19 cellular contexts compared by ENCODE assay signal in genomic region chr21:34806423-34806822, GRCh38.
A peak's percentile ranks its signal among the peaks of the same experiment; 100 is the strongest.
DNase-seq lines count a peak whose midpoint lies in the region; ATAC-seq and TF ChIP-seq lines count a peak whose summit lies in the region.
"Had no signal": no experiment of that assay in that cellular context is flagged by ENCODE, and none has a peak within 500 bp of the region (broad histone marks: within the 10 kb centered on the region; RNA-seq: fewer than 3 reads in every experiment).

No MANE protein-coding gene starts in this region.

- peaks cover 52% of the 10 kb centered on the region for H3K36me3 Mint-ChIP-seq in activated CD4-positive, alpha-beta memory T cell treated with anti-CD3 and anti-CD28 coated beads for 36 hours
- peaks cover 65% of the 10 kb centered on the region for H3K36me3 Mint-ChIP-seq in activated CD4-positive, alpha-beta memory T cell treated with anti-CD3 and anti-CD28 coated beads, Interleukin-2, amount 10 ng/mL, durations not matched to agents 7 days and 5 days (ENCODE audit: low read depth)
- H3K36me3 Mint-ChIP-seq in CD4-positive, alpha-beta memory T cell: peaks cover 7 to 66% of the 10 kb centered on the region in 2 donors
- H3K36me3 Mint-ChIP-seq in activated T-helper 1 cell treated with anti-CD3 and anti-CD28 coated beads, Interleukin-12 subunit alpha, Interleukin-12 subunit beta, Interleukin-2, Interleukin-4 antibody, amounts not matched to agents 30 ng/mL and 10 ng/mL and 1 ng/mL, durations not matched to agents 14 hours and 24 hours and 36 hours (ENCODE audit: low read depth): peaks cover 51% of the 10 kb centered on the region
- H3K36me3 Mint-ChIP-seq in naive thymus-derived CD4-positive, alpha-beta T cell: peaks cover 4 to 68% (median 34%) of the 10 kb centered on the region in 5 donors

- H3K9me3 ChIP-seq in CD4-positive, alpha-beta memory T cell (ENCODE audit: control insufficient read depth in 1 of 2, low read length in 2 of 2): no peaks in the 10 kb centered on the region
- no peaks in the 10 kb centered on the region for H3K9me3 ChIP-seq in naive thymus-derived CD4-positive, alpha-beta T cell (ENCODE audit: control insufficient read depth in 2 of 3, low read length in 3 of 3)
- peaks cover 0 to 26% (median 4%) of the 10 kb centered on the region in 4 donors for H3K9me3 ChIP-seq in tibial nerve
- H3K9me3 ChIP-seq: neutrophil had no signal

- H3K27ac Mint-ChIP-seq in activated CD4-positive, alpha-beta memory T cell treated with anti-CD3 and anti-CD28 coated beads for 36 hours: peak overlapping the region; percentile 16
- no peak overlapping the region for H3K27ac Mint-ChIP-seq in activated CD4-positive, alpha-beta memory T cell treated with anti-CD3 and anti-CD28 coated beads, Interleukin-2, amount 10 ng/mL, durations not matched to agents 7 days and 5 days
- peak overlapping the region in 6 of 7 donors; percentile 31 to 99 (median 84) for H3K27ac Mint-ChIP-seq in CD4-positive, alpha-beta memory T cell
- peak overlapping the region; percentile 20 for H3K27ac Mint-ChIP-seq in activated T-helper 1 cell treated with anti-CD3 and anti-CD28 coated beads, Interleukin-12 subunit alpha, Interleukin-12 subunit beta, Interleukin-2, Interleukin-4 antibody, amounts not matched to agents 30 ng/mL and 10 ng/mL and 1 ng/mL, durations not matched to agents 14 hours and 24 hours and 36 hours
- H3K27ac Mint-ChIP-seq in naive thymus-derived CD4-positive, alpha-beta T cell: peak overlapping the region in 6 of 9 donors; percentile 19 to 91 (median 81)

- no peak overlapping the region for H3K4me3 ChIP-seq in CD4-positive, alpha-beta memory T cell (ENCODE audit: low read length in 2 of 2)
- H3K4me3 ChIP-seq in naive thymus-derived CD4-positive, alpha-beta T cell (ENCODE audit: low read length): no peak overlapping the region
- H3K4me3 ChIP-seq in tibial nerve: no peak overlapping the region
- H3K4me3 ChIP-seq in lower leg skin (ENCODE audit: low read depth, poor library complexity, severe bottlenecking): no peak overlapping the region

- intact Hi-C loops in activated CD4-positive, alpha-beta memory T cell treated with anti-CD3 and anti-CD28 coated beads for 36 hours (cut with micrococcal nuclease): loop anchor here (2.0 to 5.0 kb wide), 5 partner anchors 40 to 596 kb away; no protein-coding TSS in a partner anchor
- intact Hi-C loops in CD4-positive, alpha-beta memory T cell (cut with micrococcal nuclease): loop anchor here (5.0 kb wide), 1 partner anchor 241 kb away; the partner anchor contains the start of gene RUNX1
- intact Hi-C loops in activated T-helper 1 cell treated with anti-CD3 and anti-CD28 coated beads, Interleukin-12 subunit alpha, Interleukin-12 subunit beta, Interleukin-2, Interleukin-4 antibody, amounts not matched to agents 30 ng/mL and 10 ng/mL and 1 ng/mL, durations not matched to agents 14 hours and 24 hours and 36 hours (cut with micrococcal nuclease): loop anchor here (2.0 to 5.0 kb wide), 5 partner anchors 38 to 331 kb away; no protein-coding TSS in a partner anchor
- intact Hi-C loops in naive thymus-derived CD4-positive, alpha-beta T cell (cut with micrococcal nuclease): loop anchor here in 1 of 2 donors (2.0 to 10.0 kb wide), 4 partner anchors 41 to 416 kb away; partner anchors contain the start of gene RUNX1
- intact Hi-C loops in lower leg skin (cut with DNase I; ENCODE audit: low total_unique reads): no loop called here

- peaks cover 47% of the 10 kb centered on the region for H3K4me1 ChIP-seq in CD4-positive, alpha-beta memory T cell (ENCODE audit: insufficient read depth, low read length)
- H3K4me1 ChIP-seq in naive thymus-derived CD4-positive, alpha-beta T cell (ENCODE audit: control insufficient read depth in 2 of 2, insufficient read depth in 2 of 2, low read length in 2 of 2): peaks cover 17 to 40% of the 10 kb centered on the region in 2 donors
- H3K4me1 ChIP-seq in tibial nerve: peaks cover 0 to 18% (median 0%) of the 10 kb centered on the region in 4 donors

- H3K9me3 Mint-ChIP-seq in activated CD4-positive, alpha-beta memory T cell treated with anti-CD3 and anti-CD28 coated beads for 36 hours: no peaks in the 10 kb centered on the region
- no peaks in the 10 kb centered on the region for H3K9me3 Mint-ChIP-seq in activated CD4-positive, alpha-beta memory T cell treated with anti-CD3 and anti-CD28 coated beads, Interleukin-2, amount 10 ng/mL, durations not matched to agents 7 days and 5 days
- H3K9me3 Mint-ChIP-seq in CD4-positive, alpha-beta memory T cell: peaks cover 0 to 3% (median 0%) of the 10 kb centered on the region in 8 donors
- no peaks in the 10 kb centered on the region for H3K9me3 Mint-ChIP-seq in activated T-helper 1 cell treated with anti-CD3 and anti-CD28 coated beads, Interleukin-12 subunit alpha, Interleukin-12 subunit beta, Interleukin-2, Interleukin-4 antibody, amounts not matched to agents 30 ng/mL and 10 ng/mL and 1 ng/mL, durations not matched to agents 14 hours and 24 hours and 36 hours
- peaks cover 0 to 7% (median 0%) of the 10 kb centered on the region in 11 donors for H3K9me3 Mint-ChIP-seq in naive thymus-derived CD4-positive, alpha-beta T cell

- CTCF ChIA-PET in activated CD4-positive, alpha-beta memory T cell treated with anti-CD3 and anti-CD28 coated beads for 36 hours (lab: Charles Lee): no interaction called here
- CTCF ChIA-PET in activated CD4-positive, alpha-beta memory T cell treated with anti-CD3 and anti-CD28 coated beads, Interleukin-2, amount 10 ng/mL, durations not matched to agents 7 days and 5 days (lab: Charles Lee): interaction anchor here (1.5 to 1.9 kb wide), 2 partner anchors 82 to 83 kb away, joined by 4 read pairs; no protein-coding TSS in a partner anchor
- CTCF ChIA-PET in CD4-positive, alpha-beta memory T cell (lab: Charles Lee; ENCODE audit: partially characterized antibody): no interaction called here
- CTCF ChIA-PET in naive thymus-derived CD4-positive, alpha-beta T cell (lab: Charles Lee): no interaction called here

- H3K36me3 ChIP-seq in CD4-positive, alpha-beta memory T cell (ENCODE audit: insufficient read depth, low read length): peaks cover 16% of the 10 kb centered on the region
- peaks cover 0 to 33% (median 0%) of the 10 kb centered on the region in 3 experiments for H3K36me3 ChIP-seq in naive thymus-derived CD4-positive, alpha-beta T cell (ENCODE audit: control insufficient read depth in 2 of 3, insufficient read depth in 3 of 3, low read length in 3 of 3)
- peaks cover 0 to 49% (median 0%) of the 10 kb centered on the region in 3 donors for H3K36me3 ChIP-seq in tibial nerve

- no peak for DNase-seq in activated CD4-positive, alpha-beta memory T cell treated with anti-CD3 and anti-CD28 coated beads for 36 hours
- no peak for DNase-seq in activated CD4-positive, alpha-beta memory T cell treated with anti-CD3 and anti-CD28 coated beads, Interleukin-2, amount 10 ng/mL, durations not matched to agents 7 days and 5 days
- no peak for DNase-seq in CD4-positive, alpha-beta memory T cell
- no peak for DNase-seq in activated T-helper 1 cell treated with anti-CD3 and anti-CD28 coated beads, Interleukin-12 subunit alpha, Interleukin-12 subunit beta, Interleukin-2, Interleukin-4 antibody, amounts not matched to agents 30 ng/mL and 10 ng/mL and 1 ng/mL, durations not matched to agents 14 hours and 24 hours and 36 hours (ENCODE audit: low spot score)
- DNase-seq in naive thymus-derived CD4-positive, alpha-beta T cell: no peak
- DNase-seq in tibial nerve (ENCODE audit: low spot score in 2 of 2) (no peak), lower leg skin (ENCODE audit: low spot score in 2 of 2) (no peak)
- DNase-seq: activated T-cell treated with anti-CD3 and anti-CD28 coated beads for 4 hours; KG1; MV-4-11; NCI-H187; NCI-H774; OCI-M1; SHP77 treated with DMSO at 0.1 percent for 48 hours; stimulated activated CD4-positive, alpha-beta T cell treated with anti-CD3 and anti-CD28 coated beads, Interleukin-4, amount 100 ng/mL, for 24 hours; T-helper 1 cell had no signal

- peak overlapping the region; percentile 9 for H3K27ac ChIP-seq in CD4-positive, alpha-beta memory T cell (ENCODE audit: low read depth, low read length)
- H3K27ac ChIP-seq in naive thymus-derived CD4-positive, alpha-beta T cell (ENCODE audit: low read depth, low read length): no peak overlapping the region
- no peak overlapping the region for H3K27ac ChIP-seq in tibial nerve
- H3K27ac ChIP-seq: VCaP had no signal

- H3K4me1 Mint-ChIP-seq in activated CD4-positive, alpha-beta memory T cell treated with anti-CD3 and anti-CD28 coated beads for 36 hours (ENCODE audit: low read depth): peaks cover 87% of the 10 kb centered on the region
- peaks cover 85% of the 10 kb centered on the region for H3K4me1 Mint-ChIP-seq in activated CD4-positive, alpha-beta memory T cell treated with anti-CD3 and anti-CD28 coated beads, Interleukin-2, amount 10 ng/mL, durations not matched to agents 7 days and 5 days
- peaks cover 54 to 80% (median 64%) of the 10 kb centered on the region in 4 donors for H3K4me1 Mint-ChIP-seq in CD4-positive, alpha-beta memory T cell
- peaks cover 88% of the 10 kb centered on the region for H3K4me1 Mint-ChIP-seq in activated T-helper 1 cell treated with anti-CD3 and anti-CD28 coated beads, Interleukin-12 subunit alpha, Interleukin-12 subunit beta, Interleukin-2, Interleukin-4 antibody, amounts not matched to agents 30 ng/mL and 10 ng/mL and 1 ng/mL, durations not matched to agents 14 hours and 24 hours and 36 hours (ENCODE audit: low read depth)
- H3K4me1 Mint-ChIP-seq in naive thymus-derived CD4-positive, alpha-beta T cell: peaks cover 36 to 86% (median 78%) of the 10 kb centered on the region in 7 donors

- ATAC-seq in naive thymus-derived CD4-positive, alpha-beta T cell: no peak
- no peak for ATAC-seq in GM19455 (IDR thresholded peaks at IDR 0.05; ENCODE audit: unreplicated experiment)

- POLR2A ChIA-PET in activated CD4-positive, alpha-beta memory T cell treated with anti-CD3 and anti-CD28 coated beads for 36 hours (lab: Charles Lee): interaction anchor here (0.9 to 2.4 kb wide), 2 partner anchors 82 to 83 kb away, joined by 3 to 10 read pairs; no protein-coding TSS in a partner anchor
- POLR2A ChIA-PET in activated CD4-positive, alpha-beta memory T cell treated with anti-CD3 and anti-CD28 coated beads, Interleukin-2, amount 10 ng/mL, durations not matched to agents 7 days and 5 days (lab: Charles Lee): interaction anchor here (1.1 to 3.6 kb wide), 5 partner anchors 81 to 245 kb away, joined by 4 to 25 read pairs (median 10); no protein-coding TSS in a partner anchor
- POLR2A ChIA-PET in CD4-positive, alpha-beta memory T cell (lab: Charles Lee; ENCODE audit: partially characterized antibody): interaction anchor here (1.7 kb wide), 1 partner anchor 11 kb away, joined by 4 read pairs; no protein-coding TSS in a partner anchor
- POLR2A ChIA-PET in naive thymus-derived CD4-positive, alpha-beta T cell (lab: Charles Lee): interaction anchor here (0.8 kb wide), 1 partner anchor 8 kb away, joined by 3 read pairs; no protein-coding TSS in a partner anchor

- TF ChIP-seq EP300 in tibial nerve (IDR thresholded peaks at IDR 0.05): no peak

- H3K4me3 Mint-ChIP-seq in activated CD4-positive, alpha-beta memory T cell treated with anti-CD3 and anti-CD28 coated beads for 36 hours: no peak overlapping the region
- H3K4me3 Mint-ChIP-seq in activated CD4-positive, alpha-beta memory T cell treated with anti-CD3 and anti-CD28 coated beads, Interleukin-2, amount 10 ng/mL, durations not matched to agents 7 days and 5 days: no peak overlapping the region
- peak overlapping the region in 1 of 8 donors; percentile 54 for H3K4me3 Mint-ChIP-seq in CD4-positive, alpha-beta memory T cell
- H3K4me3 Mint-ChIP-seq in activated T-helper 1 cell treated with anti-CD3 and anti-CD28 coated beads, Interleukin-12 subunit alpha, Interleukin-12 subunit beta, Interleukin-2, Interleukin-4 antibody, amounts not matched to agents 30 ng/mL and 10 ng/mL and 1 ng/mL, durations not matched to agents 14 hours and 24 hours and 36 hours: no peak overlapping the region
- H3K4me3 Mint-ChIP-seq in naive thymus-derived CD4-positive, alpha-beta T cell: peak overlapping the region in 1 of 10 donors; percentile 2

- 97% methylated on average over 3 of the region's 3 CpGs for WGBS in tibial nerve, 2 donors
- WGBS in lower leg skin, 2 donors: 93 to 96% methylated on average over 3 of the region's 3 CpGs

- H3K27me3 ChIP-seq in CD4-positive, alpha-beta memory T cell (ENCODE audit: insufficient read depth, low read length): no peaks in the 10 kb centered on the region
- H3K27me3 ChIP-seq in naive thymus-derived CD4-positive, alpha-beta T cell (ENCODE audit: control insufficient read depth in 2 of 2, insufficient read depth in 2 of 2, low read length in 2 of 2): no peaks in the 10 kb centered on the region
- H3K27me3 ChIP-seq in tibial nerve: no peaks in the 10 kb centered on the region
- H3K27me3 ChIP-seq: neutrophil had no signal

- no peak for TF ChIP-seq POLR2A in tibial nerve (IDR thresholded peaks at IDR 0.05)
- no peak for TF ChIP-seq POLR2A in lower leg skin (IDR thresholded peaks at IDR 0.05)

- no peak for TF ChIP-seq CTCF in tibial nerve (IDR thresholded peaks at IDR 0.05)
- no peak for TF ChIP-seq CTCF in lower leg skin (IDR thresholded peaks at IDR 0.05)

- H3K27me3 Mint-ChIP-seq in activated CD4-positive, alpha-beta memory T cell treated with anti-CD3 and anti-CD28 coated beads for 36 hours: no peaks in the 10 kb centered on the region
- H3K27me3 Mint-ChIP-seq in activated CD4-positive, alpha-beta memory T cell treated with anti-CD3 and anti-CD28 coated beads, Interleukin-2, amount 10 ng/mL, durations not matched to agents 7 days and 5 days: no peaks in the 10 kb centered on the region
- no peaks in the 10 kb centered on the region for H3K27me3 Mint-ChIP-seq in CD4-positive, alpha-beta memory T cell
- no peaks in the 10 kb centered on the region for H3K27me3 Mint-ChIP-seq in activated T-helper 1 cell treated with anti-CD3 and anti-CD28 coated beads, Interleukin-12 subunit alpha, Interleukin-12 subunit beta, Interleukin-2, Interleukin-4 antibody, amounts not matched to agents 30 ng/mL and 10 ng/mL and 1 ng/mL, durations not matched to agents 14 hours and 24 hours and 36 hours (ENCODE audit: insufficient read depth)
- no peaks in the 10 kb centered on the region for H3K27me3 Mint-ChIP-seq in naive thymus-derived CD4-positive, alpha-beta T cell
